In the genomic region with DNA sequence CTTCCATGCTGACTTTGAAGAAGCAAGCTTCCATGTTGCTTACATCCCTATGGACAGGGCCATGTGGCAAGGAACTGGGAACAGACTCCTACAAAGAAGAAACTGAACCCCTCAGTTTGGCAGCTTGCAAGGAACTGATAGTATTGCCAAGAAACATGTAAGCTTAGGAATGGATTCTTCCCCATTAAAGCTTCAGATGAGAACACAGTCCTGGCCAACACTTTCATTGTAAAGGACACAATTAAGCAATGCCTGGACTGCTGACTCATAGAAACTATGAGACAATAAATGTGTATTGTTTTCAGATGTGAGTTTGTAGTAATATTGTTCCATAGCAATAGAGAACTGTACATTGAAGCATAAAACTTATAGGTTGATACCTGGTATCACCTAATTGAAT, we compare ENCODE assay signal across 3 cellular contexts.
TF ChIP-seq lines count a peak whose summit lies in the region.

No MANE protein-coding gene starts in this region.

TF ChIP-seq in IMR-90, 13 proteins besides CTCF, POLR2A, EP300 and RAD21:
- TF ChIP-seq MXI1 (IDR thresholded peaks at IDR 0.05; ENCODE audit: borderline replicate concordance, low read depth, low read length): no peak
- TF ChIP-seq CEBPB (IDR thresholded peaks at IDR 0.05; ENCODE audit: low read depth, low read length): peak; percentile 27; the same call in 1 of the 2 replicates
- TF ChIP-seq MAZ (IDR thresholded peaks at IDR 0.05; ENCODE audit: borderline replicate concordance, low read depth, low read length): no peak
TF ChIP-seq in IMR-90: peak in this region for 1.

TF ChIP-seq in K562, 482 proteins besides CTCF, POLR2A, EP300 and RAD21:
- TF ChIP-seq MEF2A (IDR thresholded peaks at IDR 0.05; ENCODE audit: control insufficient read depth, low read depth, low read length) (no peak), MAFG (tag; conservative IDR thresholded peaks at IDR 0.05) (0 out of 2 replicates have a peak, but pooled peaks have one; percentile 28)
TF ChIP-seq in K562: peak in this region for 1.

TF ChIP-seq in WTC11, 78 proteins besides CTCF, POLR2A, EP300 and RAD21:
- TF ChIP-seq ZNF317 (CRISPR knock-in tag; IDR thresholded peaks at IDR 0.05; ENCODE audit: borderline replicate concordance, low read depth): no peak
- TF ChIP-seq, protein P1, sequence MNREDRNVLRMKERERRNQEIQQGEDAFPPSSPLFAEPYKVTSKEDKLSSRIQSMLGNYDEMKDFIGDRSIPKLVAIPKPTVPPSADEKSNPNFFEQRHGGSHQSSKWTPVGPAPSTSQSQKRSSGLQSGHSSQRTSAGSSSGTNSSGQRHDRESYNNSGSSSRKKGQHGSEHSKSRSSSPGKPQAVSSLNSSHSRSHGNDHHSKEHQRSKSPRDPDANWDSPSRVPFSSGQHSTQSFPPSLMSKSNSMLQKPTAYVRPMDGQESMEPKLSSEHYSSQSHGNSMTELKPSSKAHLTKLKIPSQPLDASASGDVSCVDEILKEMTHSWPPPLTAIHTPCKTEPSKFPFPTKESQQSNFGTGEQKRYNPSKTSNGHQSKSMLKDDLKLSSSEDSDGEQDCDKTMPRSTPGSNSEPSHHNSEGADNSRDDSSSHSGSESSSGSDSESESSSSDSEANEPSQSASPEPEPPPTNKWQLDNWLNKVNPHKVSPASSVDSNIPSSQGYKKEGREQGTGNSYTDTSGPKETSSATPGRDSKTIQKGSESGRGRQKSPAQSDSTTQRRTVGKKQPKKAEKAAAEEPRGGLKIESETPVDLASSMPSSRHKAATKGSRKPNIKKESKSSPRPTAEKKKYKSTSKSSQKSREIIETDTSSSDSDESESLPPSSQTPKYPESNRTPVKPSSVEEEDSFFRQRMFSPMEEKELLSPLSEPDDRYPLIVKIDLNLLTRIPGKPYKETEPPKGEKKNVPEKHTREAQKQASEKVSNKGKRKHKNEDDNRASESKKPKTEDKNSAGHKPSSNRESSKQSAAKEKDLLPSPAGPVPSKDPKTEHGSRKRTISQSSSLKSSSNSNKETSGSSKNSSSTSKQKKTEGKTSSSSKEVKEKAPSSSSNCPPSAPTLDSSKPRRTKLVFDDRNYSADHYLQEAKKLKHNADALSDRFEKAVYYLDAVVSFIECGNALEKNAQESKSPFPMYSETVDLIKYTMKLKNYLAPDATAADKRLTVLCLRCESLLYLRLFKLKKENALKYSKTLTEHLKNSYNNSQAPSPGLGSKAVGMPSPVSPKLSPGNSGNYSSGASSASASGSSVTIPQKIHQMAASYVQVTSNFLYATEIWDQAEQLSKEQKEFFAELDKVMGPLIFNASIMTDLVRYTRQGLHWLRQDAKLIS (CRISPR knock-in tag; IDR thresholded peaks at IDR 0.05; ENCODE audit: borderline replicate concordance): no peak
- TF ChIP-seq GABPB1 (CRISPR knock-in tag; IDR thresholded peaks at IDR 0.05): no peak
- no peak for TF ChIP-seq ZBTB21 (CRISPR knock-in tag; IDR thresholded peaks at IDR 0.05; ENCODE audit: borderline replicate concordance)
- TF ChIP-seq, protein P2, sequence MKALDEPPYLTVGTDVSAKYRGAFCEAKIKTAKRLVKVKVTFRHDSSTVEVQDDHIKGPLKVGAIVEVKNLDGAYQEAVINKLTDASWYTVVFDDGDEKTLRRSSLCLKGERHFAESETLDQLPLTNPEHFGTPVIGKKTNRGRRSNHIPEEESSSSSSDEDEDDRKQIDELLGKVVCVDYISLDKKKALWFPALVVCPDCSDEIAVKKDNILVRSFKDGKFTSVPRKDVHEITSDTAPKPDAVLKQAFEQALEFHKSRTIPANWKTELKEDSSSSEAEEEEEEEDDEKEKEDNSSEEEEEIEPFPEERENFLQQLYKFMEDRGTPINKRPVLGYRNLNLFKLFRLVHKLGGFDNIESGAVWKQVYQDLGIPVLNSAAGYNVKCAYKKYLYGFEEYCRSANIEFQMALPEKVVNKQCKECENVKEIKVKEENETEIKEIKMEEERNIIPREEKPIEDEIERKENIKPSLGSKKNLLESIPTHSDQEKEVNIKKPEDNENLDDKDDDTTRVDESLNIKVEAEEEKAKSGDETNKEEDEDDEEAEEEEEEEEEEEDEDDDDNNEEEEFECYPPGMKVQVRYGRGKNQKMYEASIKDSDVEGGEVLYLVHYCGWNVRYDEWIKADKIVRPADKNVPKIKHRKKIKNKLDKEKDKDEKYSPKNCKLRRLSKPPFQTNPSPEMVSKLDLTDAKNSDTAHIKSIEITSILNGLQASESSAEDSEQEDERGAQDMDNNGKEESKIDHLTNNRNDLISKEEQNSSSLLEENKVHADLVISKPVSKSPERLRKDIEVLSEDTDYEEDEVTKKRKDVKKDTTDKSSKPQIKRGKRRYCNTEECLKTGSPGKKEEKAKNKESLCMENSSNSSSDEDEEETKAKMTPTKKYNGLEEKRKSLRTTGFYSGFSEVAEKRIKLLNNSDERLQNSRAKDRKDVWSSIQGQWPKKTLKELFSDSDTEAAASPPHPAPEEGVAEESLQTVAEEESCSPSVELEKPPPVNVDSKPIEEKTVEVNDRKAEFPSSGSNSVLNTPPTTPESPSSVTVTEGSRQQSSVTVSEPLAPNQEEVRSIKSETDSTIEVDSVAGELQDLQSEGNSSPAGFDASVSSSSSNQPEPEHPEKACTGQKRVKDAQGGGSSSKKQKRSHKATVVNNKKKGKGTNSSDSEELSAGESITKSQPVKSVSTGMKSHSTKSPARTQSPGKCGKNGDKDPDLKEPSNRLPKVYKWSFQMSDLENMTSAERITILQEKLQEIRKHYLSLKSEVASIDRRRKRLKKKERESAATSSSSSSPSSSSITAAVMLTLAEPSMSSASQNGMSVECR (CRISPR knock-in tag; IDR thresholded peaks at IDR 0.05; ENCODE audit: borderline replicate concordance): no peak
- TF ChIP-seq, protein P3, sequence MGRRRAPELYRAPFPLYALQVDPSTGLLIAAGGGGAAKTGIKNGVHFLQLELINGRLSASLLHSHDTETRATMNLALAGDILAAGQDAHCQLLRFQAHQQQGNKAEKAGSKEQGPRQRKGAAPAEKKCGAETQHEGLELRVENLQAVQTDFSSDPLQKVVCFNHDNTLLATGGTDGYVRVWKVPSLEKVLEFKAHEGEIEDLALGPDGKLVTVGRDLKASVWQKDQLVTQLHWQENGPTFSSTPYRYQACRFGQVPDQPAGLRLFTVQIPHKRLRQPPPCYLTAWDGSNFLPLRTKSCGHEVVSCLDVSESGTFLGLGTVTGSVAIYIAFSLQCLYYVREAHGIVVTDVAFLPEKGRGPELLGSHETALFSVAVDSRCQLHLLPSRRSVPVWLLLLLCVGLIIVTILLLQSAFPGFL (CRISPR knock-in tag; IDR thresholded peaks at IDR 0.05; ENCODE audit: borderline replicate concordance): no peak
- no peak for TF ChIP-seq ESRRA (CRISPR knock-in tag; IDR thresholded peaks at IDR 0.05; ENCODE audit: borderline replicate concordance)
- no peak for TF ChIP-seq TP53 (CRISPR knock-in tag; IDR thresholded peaks at IDR 0.05)
- no peak for TF ChIP-seq ZNF232 (CRISPR knock-in tag; IDR thresholded peaks at IDR 0.05)
